Comparison of ENCODE assay signal across 24 cellular contexts in genomic region chr15:63683343-63683951, GRCh38.
"Had no signal": no experiment of that assay in that cellular context is flagged by ENCODE, and none has a peak within 500 bp of the region (broad histone marks: within the 10 kb centered on the region; RNA-seq: fewer than 3 reads in every experiment).

No MANE protein-coding gene starts in this region.

- H3K27ac Mint-ChIP-seq: activated CD4-positive, alpha-beta T cell treated with anti-CD3 and anti-CD28 coated beads, Interleukin-2, amount 10 ng/mL, durations not matched to agents 7 days and 5 days; activated naive CD4-positive, alpha-beta T cell treated with anti-CD3 and anti-CD28 coated beads for 36 hours; T-helper 2 cell treated with Interferon-gamma antibody and Interleukin-4, amounts not matched to agents 5 μg/mL and 100 μg/mL, for 36 hours had no signal

- H3K4me3 ChIP-seq: esophagus muscularis mucosa, hepatocyte, SK-N-MC, spleen, thoracic aorta, upper lobe of left lung had no signal

- H3K4me1 Mint-ChIP-seq: activated CD4-positive, alpha-beta T cell treated with anti-CD3 and anti-CD28 coated beads, Interleukin-2, amount 10 ng/mL, durations not matched to agents 7 days and 5 days; brain; immature natural killer cell had no signal

- H3K27ac ChIP-seq: esophagus muscularis mucosa, hepatocyte, SK-N-MC, thoracic aorta, VCaP had no signal

- ATAC-seq: activated CD4-positive, CD25-positive, alpha-beta regulatory T cell treated with anti-CD3 and anti-CD28 coated beads, Interleukin-2, amount 50 U/mL, for 24 hours; effector memory CD8-positive, alpha-beta T cell; left lobe of liver had no signal

- H3K4me3 Mint-ChIP-seq: activated CD4-positive, alpha-beta T cell treated with anti-CD3 and anti-CD28 coated beads, Interleukin-2, amount 10 ng/mL, durations not matched to agents 7 days and 5 days; activated naive CD4-positive, alpha-beta T cell treated with anti-CD3 and anti-CD28 coated beads for 36 hours; brain; effector memory CD8-positive, alpha-beta T cell; immature natural killer cell; T-helper 2 cell treated with Interferon-gamma antibody and Interleukin-4, amounts not matched to agents 5 μg/mL and 100 μg/mL, for 36 hours had no signal

- H3K27me3 ChIP-seq: esophagus muscularis mucosa, hepatocyte, spleen, upper lobe of left lung had no signal

- H3K9me3 ChIP-seq: esophagus muscularis mucosa, spleen, thoracic aorta, upper lobe of left lung had no signal

- H3K4me1 ChIP-seq: esophagus muscularis mucosa, spleen, upper lobe of left lung had no signal

- H3K27me3 Mint-ChIP-seq: activated CD4-positive, alpha-beta T cell treated with anti-CD3 and anti-CD28 coated beads, Interleukin-2, amount 10 ng/mL, durations not matched to agents 7 days and 5 days; brain; effector memory CD8-positive, alpha-beta T cell had no signal

- H3K4me2 ChIP-seq: hepatocyte had no signal

- H3K79me2 ChIP-seq: hepatocyte had no signal

- H2AFZ ChIP-seq: hepatocyte had no signal

- DNase-seq: activated CD4-positive, alpha-beta T cell treated with anti-CD3 and anti-CD28 coated beads, Interleukin-2, amount 10 ng/mL, durations not matched to agents 7 days and 5 days; activated CD8-positive, alpha-beta memory T cell treated with anti-CD3 and anti-CD28 coated beads for 24 hours; activated CD8-positive, alpha-beta memory T cell treated with anti-CD3 and anti-CD28 coated beads, Interleukin-2, amount 50 U/mL, for 4 hours; activated naive CD4-positive, alpha-beta T cell treated with anti-CD3 and anti-CD28 coated beads for 36 hours; activated T-cell treated with anti-CD3 and anti-CD28 coated beads, Interleukin-2, amount 50 U/mL, for 48 hours; aorta; caudate nucleus; effector memory CD8-positive, alpha-beta T cell; glutamatergic neuron; immature natural killer cell; spleen; stimulated activated CD4-positive, alpha-beta T cell treated with anti-CD3 and anti-CD28 coated beads, Interleukin-4, amount 100 ng/mL, for 1 hour; stimulated activated naive CD4-positive, alpha-beta T cell treated with Interleukin-2 at 50 U/mL for 16 hours; SW 1271; upper lobe of left lung had no signal

- H3K9me3 Mint-ChIP-seq: activated CD4-positive, alpha-beta T cell treated with anti-CD3 and anti-CD28 coated beads, Interleukin-2, amount 10 ng/mL, durations not matched to agents 7 days and 5 days; activated naive CD4-positive, alpha-beta T cell treated with anti-CD3 and anti-CD28 coated beads for 36 hours; brain; effector memory CD8-positive, alpha-beta T cell; immature natural killer cell; T-helper 2 cell treated with Interferon-gamma antibody and Interleukin-4, amounts not matched to agents 5 μg/mL and 100 μg/mL, for 36 hours had no signal
